In genomic region chr10:5604236-5604925, GRCh38 we compare ENCODE assay signal across 18 cellular contexts.
A peak's percentile ranks its signal among the peaks of the same experiment; 100 is the strongest.
DNase-seq lines count a peak whose midpoint lies in the region; ATAC-seq and TF ChIP-seq lines count a peak whose summit lies in the region.
"Had no signal": no experiment of that assay in that cellular context is flagged by ENCODE, and none has a peak within 500 bp of the region (broad histone marks: within the 10 kb centered on the region; RNA-seq: fewer than 3 reads in every experiment).

No MANE protein-coding gene starts in this region.

- H3K4me3 Mint-ChIP-seq in nephron, result no peak overlapping the region
- H3K4me3 Mint-ChIP-seq: CD8-positive, alpha-beta T cell; HFFc6 had no signal

- H3K27me3 ChIP-seq in tibial artery (no peaks in the 10 kb centered on the region), upper lobe of right lung (no peaks in the 10 kb centered on the region)

- H3K4me1 ChIP-seq in tibial artery (peaks cover 5 to 79% (median 65%) of the 10 kb centered on the region in 4 donors), upper lobe of right lung (no peaks in the 10 kb centered on the region)
- H3K4me1 ChIP-seq: HAP-1 had no signal

- ATAC-seq in Right ventricle myocardium inferior (no peak), left ventricle myocardium superior (no peak), upper lobe of right lung (no peak)
- ATAC-seq: CD8-positive, alpha-beta T cell had no signal

- TF ChIP-seq CTCF in nephron (IDR thresholded peaks at IDR 0.05; ENCODE audit: unreplicated experiment in 3 of 3), result no peak
- no peak for TF ChIP-seq CTCF in tibial artery (IDR thresholded peaks at IDR 0.05)
- no peak for TF ChIP-seq CTCF in upper lobe of right lung (IDR thresholded peaks at IDR 0.05)

- no peaks in the 10 kb centered on the region for H3K9me3 Mint-ChIP-seq in nephron
- H3K9me3 Mint-ChIP-seq: CD8-positive, alpha-beta T cell; HFFc6 had no signal

- peaks cover 20% of the 10 kb centered on the region for H3K4me1 Mint-ChIP-seq in nephron

- H3K27me3 Mint-ChIP-seq in nephron (ENCODE audit: low read depth), result peaks cover 3% of the 10 kb centered on the region

- H3K27ac Mint-ChIP-seq in nephron, result peak overlapping the region in 2 of 3 experiments; percentile 30 to 61
- H3K27ac Mint-ChIP-seq: CD8-positive, alpha-beta T cell; HFFc6 had no signal

- H3K36me3 ChIP-seq in tibial artery, result no peaks in the 10 kb centered on the region
- no peaks in the 10 kb centered on the region for H3K36me3 ChIP-seq in upper lobe of right lung
- H3K36me3 ChIP-seq: HAP-1 had no signal

- no peak overlapping the region for H3K4me3 ChIP-seq in tibial artery
- no peak overlapping the region for H3K4me3 ChIP-seq in upper lobe of right lung
- H3K4me3 ChIP-seq: HAP-1 had no signal

- DNase-seq in Right ventricle myocardium inferior (ENCODE audit: missing footprints), result peak; percentile 44
- no peak for DNase-seq in left ventricle myocardium superior
- peak; percentile 45 for DNase-seq in islet precursor cell
- no peak for DNase-seq in tibial artery
- no peak for DNase-seq in HuH-7.5 (ENCODE audit: low spot score)
- no peak for DNase-seq in NCI-H82 treated with DMSO at 0.1 percent for 48 hours (lab: John Stamatoyannopoulos, UW; ENCODE audit: unreplicated experiment)
- no peak for DNase-seq in upper lobe of right lung
- DNase-seq: CD8-positive, alpha-beta T cell; COR-L47; DMS153; DMS79 treated with DMSO at 0.1 percent for 48 hours; EL; HFFc6 had no signal

- peak overlapping the region; percentile 39 to 50 for H3K27ac ChIP-seq in tibial artery
- H3K27ac ChIP-seq in upper lobe of right lung, result no peak overlapping the region
- H3K27ac ChIP-seq: 22Rv1, HL-60 had no signal

- no peaks in the 10 kb centered on the region for H3K9me3 ChIP-seq in tibial artery
- H3K9me3 ChIP-seq in upper lobe of right lung, result no peaks in the 10 kb centered on the region
- H3K9me3 ChIP-seq: HAP-1 had no signal

- H3K36me3 Mint-ChIP-seq in nephron (ENCODE audit: low read depth), result no peaks in the 10 kb centered on the region
- H3K36me3 Mint-ChIP-seq: CD14-positive monocyte; CD8-positive, alpha-beta T cell had no signal

- intact Hi-C loops in Right ventricle myocardium inferior (cut with DNase I) (no loop called here), left ventricle myocardium superior (cut with micrococcal nuclease) (no loop called here), tibial artery (cut with DNase I; ENCODE audit: low total_unique reads) (loop anchor here (5.0 kb wide), 1 partner anchor 42 kb away; no protein-coding TSS in a partner anchor), upper lobe of right lung (cut with DNase I) (no loop called here)

Comparison
In these comparisons a context has a peak if more than half of its experiments do, and no peak if none do; other contexts are left out.
1. DNase-seq: peak in Right ventricle myocardium inferior (single experiment) and islet precursor cell (single experiment); none in left ventricle myocardium superior (single experiment), tibial artery (0 of 2), HuH-7.5 (single experiment), NCI-H82 treated with DMSO at 0.1 percent for 48 hours (single experiment) and upper lobe of right lung (single experiment).